ENCODE assay signal across 8 cellular contexts in genomic region chr9:134325813-134326753, GRCh38. TPM values are rescaled to one million over a fixed set of nuclear protein-coding genes. Genes with fewer than 3 reads are reported as not detected.
DNase-seq lines count a peak whose midpoint lies in the region; ATAC-seq and TF ChIP-seq lines count a peak whose summit lies in the region.

Gene RXRA, plus strand, starts transcription at chr9:134326455. Its CDS starts 177 bp downstream, at chr9:134326632.

- H3K36me3 Mint-ChIP-seq in activated CD4-positive, alpha-beta T cell treated with anti-CD3 and anti-CD28 coated beads for 36 hours (ENCODE audit: low read depth), result no peaks in the 10 kb centered on the region

- peaks cover 3% of the 10 kb centered on the region for H3K4me1 Mint-ChIP-seq in activated CD4-positive, alpha-beta T cell treated with anti-CD3 and anti-CD28 coated beads for 36 hours

- peak within 1 kb of the TSS; percentile 66 for H3K4me3 ChIP-seq in kidney epithelial cell (ENCODE audit: low read depth, low read length)

- POLR2A ChIA-PET in activated CD4-positive, alpha-beta T cell treated with anti-CD3 and anti-CD28 coated beads for 36 hours (lab: Charles Lee), result no interaction called here

- CTCF ChIA-PET in activated CD4-positive, alpha-beta T cell treated with anti-CD3 and anti-CD28 coated beads for 36 hours (lab: Charles Lee), result interaction anchor here (0.6 to 0.9 kb wide), 2 partner anchors 19 to 91 kb away, joined by 3 read pairs; no protein-coding TSS in a partner anchor

- H3K27me3 Mint-ChIP-seq in activated CD4-positive, alpha-beta T cell treated with anti-CD3 and anti-CD28 coated beads for 36 hours, result peaks cover 5% of the 10 kb centered on the region

- no peaks in the 10 kb centered on the region for H3K36me3 ChIP-seq in kidney epithelial cell (ENCODE audit: control insufficient read depth, insufficient read depth, low read length)

- intact Hi-C loops in activated CD4-positive, alpha-beta T cell treated with anti-CD3 and anti-CD28 coated beads for 36 hours (cut with DNase I, micrococcal nuclease), result loop anchor here (1.0 to 5.0 kb wide), 4 partner anchors 65 to 260 kb away; partner anchors contain the start of gene BRD3 (in 1 of the 2)

- no peak for TF ChIP-seq CTCF in kidney epithelial cell (IDR thresholded peaks at IDR 0.05; ENCODE audit: insufficient read depth, low read length, poor library complexity, severe bottlenecking)

- no peak within 1 kb of the TSS for H3K27ac Mint-ChIP-seq in activated CD4-positive, alpha-beta T cell treated with anti-CD3 and anti-CD28 coated beads for 36 hours

- H3K27me3 ChIP-seq in kidney epithelial cell (ENCODE audit: control insufficient read depth, insufficient read depth, low read length), result peaks cover 9% of the 10 kb centered on the region

- H3K9me3 Mint-ChIP-seq in activated CD4-positive, alpha-beta T cell treated with anti-CD3 and anti-CD28 coated beads for 36 hours (ENCODE audit: low read depth), result no peaks in the 10 kb centered on the region

- peak within 1 kb of the TSS; percentile 92 for H3K27ac ChIP-seq in cingulate gyrus (ENCODE audit: low read depth, low read length)

- peak; percentile 48 for ATAC-seq in activated CD4-positive, alpha-beta T cell treated with anti-CD3 and anti-CD28 coated beads for 36 hours
- ATAC-seq in HG02981 (IDR thresholded peaks at IDR 0.05; ENCODE audit: unreplicated experiment), result no peak

- peak; percentile 84 for DNase-seq in NCI-H1436 (lab: John Stamatoyannopoulos, UW)
- no peak for DNase-seq in NCI-H1436 treated with DMSO at 0.1 percent for 48 hours (lab: John Stamatoyannopoulos, UW)
- peak; percentile 15 for DNase-seq in NCI-H1417 treated with DMSO at 0.1 percent for 48 hours (lab: John Stamatoyannopoulos, UW)
- DNase-seq in activated CD4-positive, alpha-beta T cell treated with anti-CD3 and anti-CD28 coated beads for 36 hours, result peak; percentile 68
- DNase-seq in kidney epithelial cell (ENCODE audit: low read depth), result no peak
- DNase-seq in stimulated activated CD4-positive, alpha-beta T cell treated with anti-CD3 and anti-CD28 coated beads, Interleukin-15, amount 100 ng/mL, for 1 hour (ENCODE audit: low read depth in 1 of 2, low spot score in 1 of 2), result peak; percentile 38 to 49

- H3K4me3 Mint-ChIP-seq in activated CD4-positive, alpha-beta T cell treated with anti-CD3 and anti-CD28 coated beads for 36 hours, result peak within 1 kb of the TSS; percentile 55

RNA-seq across cellular contexts. Expression of gene RXRA, which starts in this region (rescaled TPM):
- 10 to 100 TPM; 17.6 to 20.9 TPM for total RNA-seq in activated CD4-positive, alpha-beta T cell treated with anti-CD3 and anti-CD28 coated beads for 36 hours
- 15.0 and 19.7 TPM in 2 replicates for total RNA-seq in kidney epithelial cell

Comparison
In these comparisons a context has a peak if more than half of its experiments do, and no peak if none do; other contexts are left out.
1. DNase-seq: peak in NCI-H1436 (single experiment), NCI-H1417 treated with DMSO at 0.1 percent for 48 hours (single experiment), activated CD4-positive, alpha-beta T cell treated with anti-CD3 and anti-CD28 coated beads for 36 hours (single experiment) and stimulated activated CD4-positive, alpha-beta T cell treated with anti-CD3 and anti-CD28 coated beads, Interleukin-15, amount 100 ng/mL, for 1 hour (2 of 2); none in NCI-H1436 treated with DMSO at 0.1 percent for 48 hours (single experiment) and kidney epithelial cell (single experiment).